ENCODE assay signal across 8 cellular contexts in the genomic region with DNA sequence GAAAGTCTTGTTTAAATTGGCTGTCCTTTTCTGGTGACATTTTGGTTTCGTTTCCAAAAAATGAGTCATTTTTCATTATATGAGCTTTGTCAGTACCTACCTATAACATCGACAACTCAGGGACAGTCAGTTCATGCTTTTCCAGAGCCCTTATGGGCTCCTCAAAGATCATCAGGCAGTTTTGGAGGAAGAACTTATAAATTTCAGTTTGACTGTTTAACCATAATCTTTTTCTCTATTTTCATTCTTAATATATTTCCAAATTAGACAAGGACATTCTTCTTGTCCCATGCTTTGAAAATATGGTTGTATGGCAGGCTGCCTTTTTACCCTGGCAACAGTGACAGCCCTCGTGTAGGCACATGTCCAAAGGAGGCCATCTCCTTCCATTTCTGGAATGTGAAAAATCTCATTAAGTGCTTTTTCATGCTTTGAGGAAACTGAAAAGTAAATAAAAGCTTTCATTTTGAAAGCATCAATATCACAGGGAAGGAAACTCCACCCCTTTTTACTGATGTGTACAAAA. TPM values are rescaled to one million over a fixed set of nuclear protein-coding genes. Genes with fewer than 3 reads are reported as not detected.
DNase-seq lines count a peak whose midpoint lies in the region; ATAC-seq and TF ChIP-seq lines count a peak whose summit lies in the region.

No MANE protein-coding gene starts in this region.

- intact Hi-C loops in testis (cut with DNase I; ENCODE audit: low total_unique reads) (no loop called here), lower leg skin (cut with DNase I; ENCODE audit: low total_unique reads) (no loop called here)

- peaks cover 12% of the 10 kb centered on the region for H3K4me1 ChIP-seq in fibroblast of lung (ENCODE audit: control insufficient read depth, extremely low read depth, insufficient read depth, low read length)
- peaks cover 17% of the 10 kb centered on the region for H3K4me1 ChIP-seq in testis

- ATAC-seq in activated CD8-positive, alpha-beta memory T cell treated with anti-CD3 and anti-CD28 coated beads, Interleukin-2, amount 10 ng/mL, durations not matched to agents 7 days and 5 days, result peak; percentile 51
- peak; percentile 65 for ATAC-seq in HG02840 (IDR thresholded peaks at IDR 0.05; ENCODE audit: low FRiP score, unreplicated experiment)
- ATAC-seq in GM19324 (IDR thresholded peaks at IDR 0.05; ENCODE audit: low FRiP score, unreplicated experiment), result no peak

- H3K4me1 Mint-ChIP-seq in activated CD8-positive, alpha-beta memory T cell treated with anti-CD3 and anti-CD28 coated beads, Interleukin-2, amount 10 ng/mL, durations not matched to agents 7 days and 5 days, result peaks cover 32% of the 10 kb centered on the region

- H3K27me3 ChIP-seq in fibroblast of lung (ENCODE audit: control insufficient read depth, insufficient read depth, low read length), result no peaks in the 10 kb centered on the region
- H3K27me3 ChIP-seq in testis, result no peaks in the 10 kb centered on the region

- peak; percentile 57 for DNase-seq in activated CD8-positive, alpha-beta memory T cell treated with anti-CD3 and anti-CD28 coated beads, Interleukin-2, amount 10 ng/mL, durations not matched to agents 7 days and 5 days
- no peak for DNase-seq in activated CD8-positive, alpha-beta memory T cell treated with anti-CD3 and anti-CD28 coated beads for 24 hours
- DNase-seq in SK-MEL-5 (ENCODE audit: low read depth, low spot score) (peak; percentile 36), fibroblast of lung (ENCODE audit: low read depth in 2 of 2) (peak; percentile 37 to 64), testis (peak; percentile 32), lower leg skin (ENCODE audit: low spot score in 2 of 2) (no peak)

- H3K9me3 Mint-ChIP-seq in activated CD8-positive, alpha-beta memory T cell treated with anti-CD3 and anti-CD28 coated beads, Interleukin-2, amount 10 ng/mL, durations not matched to agents 7 days and 5 days (ENCODE audit: low read depth), result no peaks in the 10 kb centered on the region

- H3K27ac ChIP-seq in fibroblast of lung (ENCODE audit: insufficient read depth, low read length) (peak overlapping the region; percentile 22), testis (peak overlapping the region; percentile 25 to 47)

- peak overlapping the region; percentile 99 for H3K27ac Mint-ChIP-seq in activated CD8-positive, alpha-beta memory T cell treated with anti-CD3 and anti-CD28 coated beads, Interleukin-2, amount 10 ng/mL, durations not matched to agents 7 days and 5 days

- H3K9me3 ChIP-seq in fibroblast of lung (ENCODE audit: control insufficient read depth, insufficient read depth, low read depth, low read length), result no peaks in the 10 kb centered on the region
- no peaks in the 10 kb centered on the region for H3K9me3 ChIP-seq in testis

- H3K4me2 ChIP-seq in fibroblast of lung (ENCODE audit: extremely low read depth, insufficient read depth, low read length), result peak overlapping the region; percentile 39

- peaks cover 6% of the 10 kb centered on the region for H3K36me3 Mint-ChIP-seq in activated CD8-positive, alpha-beta memory T cell treated with anti-CD3 and anti-CD28 coated beads, Interleukin-2, amount 10 ng/mL, durations not matched to agents 7 days and 5 days

- H3K27me3 Mint-ChIP-seq in activated CD8-positive, alpha-beta memory T cell treated with anti-CD3 and anti-CD28 coated beads, Interleukin-2, amount 10 ng/mL, durations not matched to agents 7 days and 5 days, result peaks cover 6% of the 10 kb centered on the region

- no peak overlapping the region for H3K9ac ChIP-seq in fibroblast of lung (ENCODE audit: insufficient read depth, low read length)

- no peak overlapping the region for H3K4me3 ChIP-seq in fibroblast of lung (replicated peaks in 1 of 4; ENCODE audit: control extremely low read depth in 1 of 4, insufficient read depth in 1 of 4, low read depth in 3 of 4, low read length in 4 of 4)
- no peak overlapping the region for H3K4me3 ChIP-seq in testis
- H3K4me3 ChIP-seq in lower leg skin (ENCODE audit: low read depth, poor library complexity, severe bottlenecking), result no peak overlapping the region

- no peaks in the 10 kb centered on the region for H3K79me2 ChIP-seq in fibroblast of lung (ENCODE audit: control insufficient read depth, insufficient read depth, low read length)

- H2AFZ ChIP-seq in fibroblast of lung (ENCODE audit: low read length), result peak overlapping the region; percentile 4

- no peaks in the 10 kb centered on the region for H4K20me1 ChIP-seq in fibroblast of lung (ENCODE audit: control insufficient read depth, extremely low read depth, insufficient read depth, low read length)

- CTCF ChIA-PET in activated CD8-positive, alpha-beta memory T cell treated with anti-CD3 and anti-CD28 coated beads, Interleukin-2, amount 10 ng/mL, durations not matched to agents 7 days and 5 days (lab: Charles Lee), result interaction anchor here (1.0 to 1.7 kb wide), 4 partner anchors 16 to 239 kb away, joined by 3 to 4 read pairs (median 3); a partner anchor contains a TSS

- H3K36me3 ChIP-seq in fibroblast of lung (ENCODE audit: control insufficient read depth, insufficient read depth, low read length) (no peaks in the 10 kb centered on the region), testis (ENCODE audit: low read depth, missing control alignments) (no peaks in the 10 kb centered on the region)

- 33 to 34% methylated on average over 3 of the region's 3 CpGs for WGBS in testis, 2 donors
- WGBS in lower leg skin, 2 donors, result 4 to 8% methylated on average over 3 of the region's 3 CpGs

- TF ChIP-seq POLR2A in testis (IDR thresholded peaks at IDR 0.05) (no peak), lower leg skin (IDR thresholded peaks at IDR 0.05) (no peak)

- H3K4me3 Mint-ChIP-seq in activated CD8-positive, alpha-beta memory T cell treated with anti-CD3 and anti-CD28 coated beads, Interleukin-2, amount 10 ng/mL, durations not matched to agents 7 days and 5 days, result peak overlapping the region; percentile 58

- TF ChIP-seq CTCF in fibroblast of lung (conservative IDR thresholded peaks at IDR 0.05 in 1 of 2, IDR thresholded peaks at IDR 0.05 in 1 of 2; ENCODE audit: low read depth in 1 of 2, low read length in 2 of 2) (no peak), testis (IDR thresholded peaks at IDR 0.05) (no peak), lower leg skin (IDR thresholded peaks at IDR 0.05) (no peak)

- in situ Hi-C loops in SK-MEL-5 (cut with HindIII; ENCODE audit: low pct_unique_long_range_greater_than_20kb, low sequenced_read_pairs), result no loop called here

RNA-seq across cellular contexts. Expression of a gene that starts 7.3 kb away (rescaled TPM):
- under 1 TPM in 1 of 2 experiments, not detected in 1; 0.30 TPM for total RNA-seq in activated CD8-positive, alpha-beta memory T cell treated with anti-CD3 and anti-CD28 coated beads, Interleukin-2, amount 10 ng/mL, durations not matched to agents 7 days and 5 days
- not detected in 2 replicates for total RNA-seq in SK-MEL-5 (2014; rRNA removed; shearing (Covaris generic))
- polyA plus RNA-seq in SK-MEL-5 (2015; cell fraction: cytosol; rRNA removed), result not detected in 2 replicates
- 0.59 TPM in 1 of 2 replicates, not detected in the other for polyA plus RNA-seq in SK-MEL-5 (2015; cell fraction: nucleus; rRNA removed)
- total RNA-seq in fibroblast of lung (not detected in 2 replicates), testis (under 1 TPM in 1 of 2 donors, not detected in 1; 0.63 TPM), lower leg skin (not detected)
- polyA plus RNA-seq in fibroblast of lung (not detected in 2 replicates), testis (ENCODE audit: insufficient read depth, low read depth, low replicate concordance) (not detected)
- not detected in 2 replicates for polyA plus RNA-seq in fibroblast of lung (2012)
- polyA minus RNA-seq in fibroblast of lung (ENCODE audit: low replicate concordance), result not detected in 2 replicates

RNA-seq across cellular contexts. Expression of a gene that starts 23.2 kb away (rescaled TPM):
- total RNA-seq in activated CD8-positive, alpha-beta memory T cell treated with anti-CD3 and anti-CD28 coated beads, Interleukin-2, amount 10 ng/mL, durations not matched to agents 7 days and 5 days, result 10 to 100 TPM; 53.5 to 56.9 TPM
- 24.5 and 26.4 TPM in 2 replicates for total RNA-seq in SK-MEL-5 (2014; rRNA removed; shearing (Covaris generic))
- polyA plus RNA-seq in SK-MEL-5 (2015; cell fraction: cytosol; rRNA removed), result 11.9 and 13.1 TPM in 2 replicates
- polyA plus RNA-seq in SK-MEL-5 (2015; cell fraction: nucleus; rRNA removed), result 16.1 and 19.1 TPM in 2 replicates
- total RNA-seq in fibroblast of lung (30.1 and 32.6 TPM in 2 replicates), testis (10 to 100 TPM; 74.0 to 74.5 TPM), lower leg skin (10 to 100 TPM; 58.9 to 68.5 (median 63.0) TPM)
- polyA plus RNA-seq in fibroblast of lung (9.7 and 15.6 TPM in 2 replicates), testis (ENCODE audit: insufficient read depth, low read depth, low replicate concordance) (16.3 TPM)
- polyA plus RNA-seq in fibroblast of lung (2012), result 8.4 and 14.9 TPM in 2 replicates
- 4.7 and 5.3 TPM in 2 replicates for polyA minus RNA-seq in fibroblast of lung (ENCODE audit: low replicate concordance)

Comparison
In these comparisons a context has a peak if more than half of its experiments do, and no peak if none do; other contexts are left out.
1. DNase-seq: peak in activated CD8-positive, alpha-beta memory T cell treated with anti-CD3 and anti-CD28 coated beads, Interleukin-2, amount 10 ng/mL, durations not matched to agents 7 days and 5 days (single experiment), SK-MEL-5 (single experiment), fibroblast of lung (2 of 2) and testis (single experiment); none in activated CD8-positive, alpha-beta memory T cell treated with anti-CD3 and anti-CD28 coated beads for 24 hours (single experiment) and lower leg skin (0 of 2).